ENCODE assay signal across 18 cellular contexts in the genomic region with DNA sequence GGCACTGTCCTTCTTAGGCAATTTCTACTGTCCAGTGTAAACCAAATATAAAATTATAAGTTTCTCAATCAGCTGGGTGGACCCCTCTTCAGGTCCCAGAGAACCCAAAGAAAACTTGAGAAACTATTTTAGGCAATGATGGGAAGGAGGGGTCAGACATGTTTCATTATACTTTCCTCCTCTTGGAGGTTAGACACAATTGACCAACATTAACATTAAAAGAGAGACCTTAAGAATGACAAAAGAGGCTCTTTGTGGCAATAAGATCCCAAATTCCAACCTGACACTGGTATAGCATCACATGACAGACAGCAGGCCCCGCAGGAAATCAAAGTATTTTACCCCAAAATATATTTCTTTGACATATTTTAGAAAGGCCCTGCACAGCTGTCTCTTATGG.
DNase-seq lines count a peak whose midpoint lies in the region; ATAC-seq and TF ChIP-seq lines count a peak whose summit lies in the region.
"Had no signal": no experiment of that assay in that cellular context is flagged by ENCODE, and none has a peak within 500 bp of the region (broad histone marks: within the 10 kb centered on the region; RNA-seq: fewer than 3 reads in every experiment).

No MANE protein-coding gene starts in this region.

- peak overlapping the region; percentile 76 for H3K27ac Mint-ChIP-seq in WTC11
- H3K27ac Mint-ChIP-seq in activated CD4-positive, alpha-beta T cell treated with anti-CD3 and anti-CD28 coated beads for 36 hours: no peak overlapping the region
- no peak overlapping the region for H3K27ac Mint-ChIP-seq in CD4-positive, alpha-beta T cell
- H3K27ac Mint-ChIP-seq: CD4-positive, CD25-positive, alpha-beta regulatory T cell had no signal

- intact Hi-C loops in activated CD4-positive, alpha-beta T cell treated with anti-CD3 and anti-CD28 coated beads for 36 hours (cut with DNase I, micrococcal nuclease): no loop called here
- intact Hi-C loops in CD4-positive, alpha-beta T cell (cut with DNase I, micrococcal nuclease): no loop called here

- ATAC-seq in WTC11 (peak; percentile 73), HG03342 (IDR thresholded peaks at IDR 0.05; ENCODE audit: unreplicated experiment) (no peak)
- ATAC-seq in activated CD4-positive, alpha-beta T cell treated with anti-CD3 and anti-CD28 coated beads for 36 hours: no peak
- ATAC-seq in CD4-positive, alpha-beta T cell (ENCODE audit: poor library complexity): no peak
- ATAC-seq: GM12878 had no signal

- CTCF ChIA-PET in WTC11 (lab: Charles Lee): no interaction called here
- CTCF ChIA-PET in activated CD4-positive, alpha-beta T cell treated with anti-CD3 and anti-CD28 coated beads for 36 hours (lab: Charles Lee): no interaction called here
- CTCF ChIA-PET in CD4-positive, alpha-beta T cell (lab: Charles Lee): no interaction called here

- peaks cover 8% of the 10 kb centered on the region for H3K36me3 Mint-ChIP-seq in WTC11
- no peaks in the 10 kb centered on the region for H3K36me3 Mint-ChIP-seq in activated CD4-positive, alpha-beta T cell treated with anti-CD3 and anti-CD28 coated beads for 36 hours (ENCODE audit: low read depth)
- H3K36me3 Mint-ChIP-seq in CD4-positive, alpha-beta T cell (ENCODE audit: low read depth): no peaks in the 10 kb centered on the region
- H3K36me3 Mint-ChIP-seq: CD4-positive, CD25-positive, alpha-beta regulatory T cell had no signal

- H3K9me3 ChIP-seq in HUES48 (ENCODE audit: control insufficient read depth, insufficient read depth, low read length): no peaks in the 10 kb centered on the region
- no peaks in the 10 kb centered on the region for H3K9me3 ChIP-seq in CD4-positive, alpha-beta T cell (ENCODE audit: control insufficient read depth, low read length)
- H3K9me3 ChIP-seq: BE2C had no signal

- H3K4me3 ChIP-seq in HUES48 (ENCODE audit: low read depth, low read length): peak overlapping the region; percentile 33; the same call in 1 of the 2 replicates
- H3K4me3 ChIP-seq: GM12878, GM23248 had no signal

- no peak for TF ChIP-seq CTCF in WTC11 (IDR thresholded peaks at IDR 0.05)
- TF ChIP-seq CTCF in CD4-positive, alpha-beta T cell (IDR thresholded peaks at IDR 0.05): no peak

- DNase-seq in WTC11 (ENCODE audit: low spot score) (no peak), iPS DF 19.7 (ENCODE audit: low read depth, low spot score) (peak; percentile 28)
- DNase-seq in activated CD4-positive, alpha-beta T cell treated with anti-CD3 and anti-CD28 coated beads for 36 hours: no peak
- DNase-seq in CD4-positive, alpha-beta T cell: no peak
- DNase-seq: ACHN; BE2C; C1 segment of cervical spinal cord; CD4-positive, CD25-positive, alpha-beta regulatory T cell; DMS153; DMS79; GM23248; H7; IMR-90; Karpas-422; KBM-7 had no signal

- peaks cover 14% of the 10 kb centered on the region for H3K4me1 ChIP-seq in HUES48 (ENCODE audit: control insufficient read depth, insufficient read depth, low read length)
- H3K4me1 ChIP-seq: BE2C had no signal

- 0 out of 2 replicates have a peak overlapping the region, but pooled peaks have one; percentile 25 for H3K4me3 Mint-ChIP-seq in WTC11
- no peak overlapping the region for H3K4me3 Mint-ChIP-seq in activated CD4-positive, alpha-beta T cell treated with anti-CD3 and anti-CD28 coated beads for 36 hours
- no peak overlapping the region for H3K4me3 Mint-ChIP-seq in CD4-positive, alpha-beta T cell
- H3K4me3 Mint-ChIP-seq: CD4-positive, CD25-positive, alpha-beta regulatory T cell had no signal

- no peaks in the 10 kb centered on the region for H3K27me3 ChIP-seq in HUES48 (ENCODE audit: control insufficient read depth, insufficient read depth, low read length)
- H3K27me3 ChIP-seq in CD4-positive, alpha-beta T cell (ENCODE audit: control insufficient read depth, insufficient read depth, low read length): no peaks in the 10 kb centered on the region
- H3K27me3 ChIP-seq: BE2C had no signal

- H3K27me3 Mint-ChIP-seq in WTC11 (ENCODE audit: low read depth): no peaks in the 10 kb centered on the region; the same call in 1 of the 2 replicates
- peaks cover 1% of the 10 kb centered on the region for H3K27me3 Mint-ChIP-seq in activated CD4-positive, alpha-beta T cell treated with anti-CD3 and anti-CD28 coated beads for 36 hours
- H3K27me3 Mint-ChIP-seq in CD4-positive, alpha-beta T cell: no peaks in the 10 kb centered on the region
- H3K27me3 Mint-ChIP-seq: CD4-positive, CD25-positive, alpha-beta regulatory T cell had no signal

- H3K4me1 Mint-ChIP-seq in WTC11: peaks cover 29% of the 10 kb centered on the region
- H3K4me1 Mint-ChIP-seq in activated CD4-positive, alpha-beta T cell treated with anti-CD3 and anti-CD28 coated beads for 36 hours: no peaks in the 10 kb centered on the region
- H3K4me1 Mint-ChIP-seq in CD4-positive, alpha-beta T cell (ENCODE audit: low read depth): no peaks in the 10 kb centered on the region
- H3K4me1 Mint-ChIP-seq: CD4-positive, CD25-positive, alpha-beta regulatory T cell had no signal

- no peaks in the 10 kb centered on the region for H3K36me3 ChIP-seq in HUES48 (ENCODE audit: control insufficient read depth, insufficient read depth, low read length)
- H3K36me3 ChIP-seq: BE2C had no signal

- H3K9me3 Mint-ChIP-seq in WTC11: peaks cover 28% of the 10 kb centered on the region
- peaks cover 6% of the 10 kb centered on the region for H3K9me3 Mint-ChIP-seq in activated CD4-positive, alpha-beta T cell treated with anti-CD3 and anti-CD28 coated beads for 36 hours (ENCODE audit: low read depth)
- peaks cover 6% of the 10 kb centered on the region for H3K9me3 Mint-ChIP-seq in CD4-positive, alpha-beta T cell

- H3K9ac ChIP-seq in HUES48 (ENCODE audit: low read depth, low read length): peak overlapping the region; percentile 39; the same call in 1 of the 2 replicates
- H3K9ac ChIP-seq: GM23248 had no signal

- POLR2A ChIA-PET in WTC11 (lab: Charles Lee): no interaction called here
- POLR2A ChIA-PET in activated CD4-positive, alpha-beta T cell treated with anti-CD3 and anti-CD28 coated beads for 36 hours (lab: Charles Lee): no interaction called here
- POLR2A ChIA-PET in CD4-positive, alpha-beta T cell (lab: Charles Lee): no interaction called here

- H3K27ac ChIP-seq in HUES48 (ENCODE audit: low read depth, low read length): peak overlapping the region; percentile 39
- no peak overlapping the region for H3K27ac ChIP-seq in CD4-positive, alpha-beta T cell (ENCODE audit: low read depth, low read length)
- H3K27ac ChIP-seq: GM23248 had no signal

TF ChIP-seq in WTC11, 78 proteins besides CTCF, POLR2A, EP300 and RAD21:
- TF ChIP-seq NFE2L1 (CRISPR knock-in tag; IDR thresholded peaks at IDR 0.05): no peak
- TF ChIP-seq, protein P1, sequence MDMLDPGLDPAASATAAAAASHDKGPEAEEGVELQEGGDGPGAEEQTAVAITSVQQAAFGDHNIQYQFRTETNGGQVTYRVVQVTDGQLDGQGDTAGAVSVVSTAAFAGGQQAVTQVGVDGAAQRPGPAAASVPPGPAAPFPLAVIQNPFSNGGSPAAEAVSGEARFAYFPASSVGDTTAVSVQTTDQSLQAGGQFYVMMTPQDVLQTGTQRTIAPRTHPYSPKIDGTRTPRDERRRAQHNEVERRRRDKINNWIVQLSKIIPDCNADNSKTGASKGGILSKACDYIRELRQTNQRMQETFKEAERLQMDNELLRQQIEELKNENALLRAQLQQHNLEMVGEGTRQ (CRISPR knock-in tag; IDR thresholded peaks at IDR 0.05): peak; percentile 40; the same call in 1 of the 2 replicates
